In genomic region chr15:98308117-98308516, GRCh38 we compare ENCODE assay signal across 22 cellular contexts.
"Had no signal": no experiment of that assay in that cellular context is flagged by ENCODE, and none has a peak within 500 bp of the region (broad histone marks: within the 10 kb centered on the region; RNA-seq: fewer than 3 reads in every experiment).

No MANE protein-coding gene starts in this region.

- H3K4me1 Mint-ChIP-seq: activated naive CD4-positive, alpha-beta T cell treated with anti-CD3 and anti-CD28 coated beads, Interleukin-2, amount 10 ng/mL, durations not matched to agents 7 days and 5 days; naive B cell had no signal

- H3K27me3 ChIP-seq: sigmoid colon, thyroid gland had no signal

- H3K36me3 ChIP-seq: heart left ventricle, sigmoid colon, thyroid gland, upper lobe of right lung had no signal

- H3K4me3 Mint-ChIP-seq: activated CD4-positive, alpha-beta memory T cell treated with anti-CD3 and anti-CD28 coated beads for 36 hours; activated naive CD4-positive, alpha-beta T cell treated with anti-CD3 and anti-CD28 coated beads, Interleukin-2, amount 10 ng/mL, durations not matched to agents 7 days and 5 days; activated T-cell treated with anti-CD3 and anti-CD28 coated beads, Interleukin-2, amount 50 U/mL, for 72 hours; naive B cell had no signal

- H3K9me3 ChIP-seq: sigmoid colon, thyroid gland, upper lobe of right lung had no signal

- DNase-seq: activated CD4-positive, alpha-beta memory T cell treated with anti-CD3 and anti-CD28 coated beads for 36 hours; activated CD4-positive, alpha-beta T cell treated with anti-CD3 and anti-CD28 coated beads for 4 hours; activated CD4-positive, CD25-positive, alpha-beta regulatory T cell; activated effector memory CD4-positive, alpha-beta T cell treated with Interleukin-2 at 50 U/mL for 16 hours; activated naive CD4-positive, alpha-beta T cell treated with anti-CD3 and anti-CD28 coated beads, Interleukin-2, amount 10 ng/mL, durations not matched to agents 7 days and 5 days; activated T-cell treated with anti-CD3 and anti-CD28 coated beads, Interleukin-2, amount 50 U/mL, for 72 hours; amygdala; heart left ventricle; naive B cell; occipital lobe; posterior cingulate gyrus; sigmoid colon; stimulated activated CD4-positive, alpha-beta T cell treated with anti-CD3 and anti-CD28 coated beads, Interleukin-2, amount 100 ng/mL, for 48 hours; stimulated activated naive CD4-positive, alpha-beta T cell treated with Interleukin-2 at 50 U/mL for 16 hours; substantia nigra; T-helper 9 cell; thyroid gland; upper lobe of right lung had no signal

- H3K27ac Mint-ChIP-seq: activated CD4-positive, alpha-beta memory T cell treated with anti-CD3 and anti-CD28 coated beads for 36 hours; activated naive CD4-positive, alpha-beta T cell treated with anti-CD3 and anti-CD28 coated beads, Interleukin-2, amount 10 ng/mL, durations not matched to agents 7 days and 5 days; activated T-cell treated with anti-CD3 and anti-CD28 coated beads, Interleukin-2, amount 50 U/mL, for 72 hours; naive B cell had no signal

- H3K4me1 ChIP-seq: heart left ventricle, thyroid gland, upper lobe of right lung had no signal

- H3K27ac ChIP-seq: coronary artery, epithelial cell of prostate, heart left ventricle, sigmoid colon, thyroid gland, upper lobe of right lung had no signal

- H3K4me3 ChIP-seq: coronary artery, heart left ventricle, lung, sigmoid colon, thyroid gland, upper lobe of right lung had no signal

- ATAC-seq: activated T-cell treated with anti-CD3 and anti-CD28 coated beads, Interleukin-2, amount 50 U/mL, for 72 hours; heart left ventricle; left lobe of liver; upper lobe of right lung had no signal

- H3K9me3 Mint-ChIP-seq: activated CD4-positive, alpha-beta memory T cell treated with anti-CD3 and anti-CD28 coated beads for 36 hours; activated T-cell treated with anti-CD3 and anti-CD28 coated beads, Interleukin-2, amount 50 U/mL, for 72 hours had no signal
